Comparison of ENCODE assay signal across 10 cellular contexts in genomic region chr22:36453266-36453607, GRCh38. TPM values are rescaled to one million over a fixed set of nuclear protein-coding genes. Genes with fewer than 3 reads are reported as not detected.
A peak's percentile ranks its signal among the peaks of the same experiment; 100 is the strongest.
DNase-seq lines count a peak whose midpoint lies in the region; ATAC-seq, FAIRE-seq and TF ChIP-seq lines count a peak whose summit lies in the region.
"Had no signal": no experiment of that assay in that cellular context is flagged by ENCODE, and none has a peak within 500 bp of the region (broad histone marks: within the 10 kb centered on the region; RNA-seq: fewer than 3 reads in every experiment).

No MANE protein-coding gene starts in this region.

- no peak overlapping the region for H3K27ac Mint-ChIP-seq in MCF 10A (ENCODE audit: low read depth, unreplicated experiment)

- 82% methylated on average over 1 of the region's 1 CpG for WGBS in liver
- 32 to 50% methylated on average over 1 of the region's 1 CpG for WGBS in transverse colon (ENCODE audit: low coverage in 1 of 2), 2 donors

- FAIRE-seq in urothelium cell line (lab: Jason Lieb, UNC) = no peak
- FAIRE-seq: frontal cortex had no signal

- peaks cover 6% of the 10 kb centered on the region for H3K36me3 Mint-ChIP-seq in MCF 10A (ENCODE audit: insufficient read depth, unreplicated experiment)

- TF ChIP-seq POLR2A in breast epithelium (IDR thresholded peaks at IDR 0.05) = no peak
- no peak for TF ChIP-seq POLR2A in transverse colon (IDR thresholded peaks at IDR 0.05)

- H3K9me2 ChIP-seq in SU-DHL-6 (replicated peaks; ENCODE audit: insufficient read depth, low read length) = no peaks in the 10 kb centered on the region

- H2AFZ ChIP-seq in SU-DHL-6 (ENCODE audit: low read depth, low read length, severe bottlenecking) = no peak overlapping the region

- H3F3A ChIP-seq in SU-DHL-6 (ENCODE audit: insufficient read depth) = peaks cover 44% of the 10 kb centered on the region

- no TSS peak for BruUV-seq in MCF 10A (replicated peaks; lab: Mats Ljungman, UMichigan)

- H3K27me3 Mint-ChIP-seq in MCF 10A (ENCODE audit: insufficient read depth, unreplicated experiment) = no peaks in the 10 kb centered on the region

- H3K36me3 ChIP-seq in breast epithelium (no peaks in the 10 kb centered on the region), SU-DHL-6 (ENCODE audit: low read length) (no peaks in the 10 kb centered on the region), liver (ENCODE audit: control insufficient read depth in 4 of 4, insufficient read depth in 3 of 4, low read depth in 1 of 4, low read length in 3 of 4) (no peaks in the 10 kb centered on the region), transverse colon (no peaks in the 10 kb centered on the region)

- H3K4me3 ChIP-seq in breast epithelium (no peak overlapping the region), SU-DHL-6 (ENCODE audit: insufficient read depth, low read length, poor library complexity, severe bottlenecking) (no peak overlapping the region), liver (ENCODE audit: low read depth in 1 of 3, low read length in 3 of 3) (no peak overlapping the region), transverse colon (no peak overlapping the region)

- DNase-seq in breast epithelium (ENCODE audit: low spot score in 2 of 2) (no peak), MCF 10A (ENCODE audit: unreplicated experiment) (no peak), transverse colon (peak; percentile 51), urothelium cell line (ENCODE audit: low spot score) (no peak)
- DNase-seq: stimulated activated CD4-positive, alpha-beta T cell treated with anti-CD3 and anti-CD28 coated beads, Interleukin-4, amount 100 ng/mL, for 4 hours had no signal

- POLR2A ChIA-PET in MCF 10A (lab: Yijun Ruan, JAX) = interaction anchor here (0.8 kb wide), 1 partner anchor 12 kb away, joined by 3 read pairs; no protein-coding TSS in a partner anchor

- H3K4me3 Mint-ChIP-seq in MCF 10A (ENCODE audit: unreplicated experiment) = no peak overlapping the region

- no peak for TF ChIP-seq EP300 in transverse colon (IDR thresholded peaks at IDR 0.05; ENCODE audit: low read depth)

- intact Hi-C loops in breast epithelium (cut with DNase I; ENCODE audit: low total_unique reads) (no loop called here), MCF 10A (cut with micrococcal nuclease) (no loop called here), transverse colon (cut with DNase I; ENCODE audit: low total_unique reads) (loop anchor here (5.0 kb wide), 1 partner anchor 66 kb away; the partner anchor contains the start of gene MYH9)

- no peaks in the 10 kb centered on the region for H4K20me1 ChIP-seq in SU-DHL-6 (ENCODE audit: low read depth, low read length)

- H3K27me3 ChIP-seq in breast epithelium (no peaks in the 10 kb centered on the region), SU-DHL-6 (ENCODE audit: low read length) (no peaks in the 10 kb centered on the region), liver (ENCODE audit: control insufficient read depth in 4 of 4, insufficient read depth in 4 of 4, low read length in 3 of 4) (no peaks in the 10 kb centered on the region), transverse colon (no peaks in the 10 kb centered on the region)

- TF ChIP-seq RAD21 in liver (IDR thresholded peaks at IDR 0.05) = peak in 1 of 2 donors; percentile 7

- peak overlapping the region; percentile 94 to 98 for H3K27ac ChIP-seq in breast epithelium
- peak overlapping the region; percentile 84 for H3K27ac ChIP-seq in SU-DHL-6 (ENCODE audit: low read depth, low read length)
- H3K27ac ChIP-seq in liver (ENCODE audit: low read depth in 1 of 2, low read length in 2 of 2) = peak overlapping the region in 1 of 2 donors; percentile 78
- H3K27ac ChIP-seq in transverse colon = peak overlapping the region; percentile 98

- in situ Hi-C loops in transverse colon (cut with MboI; ENCODE audit: low pct_ligation_motif_present in 1 of 4, low pct_unique_long_range_greater_than_20kb in 1 of 4, low sequenced_read_pairs in 3 of 4) = loop anchor here in 1 of 4 donors (10.0 kb wide), 1 partner anchor 68 kb away; the partner anchor contains the start of gene MYH9

- no peaks in the 10 kb centered on the region for H3K9me3 ChIP-seq in breast epithelium
- H3K9me3 ChIP-seq in SU-DHL-6 (ENCODE audit: insufficient read depth, low read length) = no peaks in the 10 kb centered on the region
- no peaks in the 10 kb centered on the region for H3K9me3 ChIP-seq in liver (ENCODE audit: control insufficient read depth in 4 of 4, low read length in 3 of 4)
- H3K9me3 ChIP-seq in transverse colon = no peaks in the 10 kb centered on the region

- peak overlapping the region; percentile 72 for H3K4me2 ChIP-seq in SU-DHL-6 (ENCODE audit: low read depth, low read length, poor library complexity, severe bottlenecking)

- no peaks in the 10 kb centered on the region for H3K9me3 Mint-ChIP-seq in MCF 10A (ENCODE audit: unreplicated experiment)

- H3K4me1 ChIP-seq in breast epithelium = peaks cover 7 to 33% of the 10 kb centered on the region in 2 donors
- peaks cover 0 to 15% (median 6%) of the 10 kb centered on the region in 4 donors for H3K4me1 ChIP-seq in liver (ENCODE audit: control insufficient read depth in 4 of 4, insufficient read depth in 4 of 4, low read length in 3 of 4)
- peaks cover 48 to 76% (median 58%) of the 10 kb centered on the region in 4 donors for H3K4me1 ChIP-seq in transverse colon

- CTCF ChIA-PET in MCF 10A (lab: Yijun Ruan, JAX) = interaction anchor here (0.7 kb wide), 1 partner anchor 445 kb away, joined by 4 read pairs; no protein-coding TSS in a partner anchor

- TF ChIP-seq CTCF in breast epithelium (IDR thresholded peaks at IDR 0.05) (no peak), MCF 10A (IDR thresholded peaks at IDR 0.05; ENCODE audit: unreplicated experiment) (no peak), SU-DHL-6 (IDR thresholded peaks at IDR 0.05; ENCODE audit: insufficient read depth, low read length, poor library complexity, severe bottlenecking) (no peak), liver (IDR thresholded peaks at IDR 0.05; ENCODE audit: low read depth, low read length, missing input control) (no peak), transverse colon (IDR thresholded peaks at IDR 0.05) (no peak)

- H3K9ac ChIP-seq in SU-DHL-6 (ENCODE audit: low read length) (peak overlapping the region; percentile 50; the same call in 1 of the 2 replicates), liver (ENCODE audit: low read depth in 1 of 2, low read length in 2 of 2) (peak overlapping the region in 1 of 2 donors; percentile 7)

- H3K4me1 Mint-ChIP-seq in MCF 10A (ENCODE audit: insufficient read depth, unreplicated experiment) = peaks cover 7% of the 10 kb centered on the region

- ATAC-seq in GM21576 (IDR thresholded peaks at IDR 0.05; ENCODE audit: unreplicated experiment) = no peak
- ATAC-seq in HG02852 (IDR thresholded peaks at IDR 0.05; ENCODE audit: unreplicated experiment) = no peak

- H3K79me2 ChIP-seq in SU-DHL-6 (ENCODE audit: insufficient read depth, low read length) = no peaks in the 10 kb centered on the region

TF ChIP-seq in liver, 16 proteins besides CTCF, POLR2A, EP300 and RAD21:
- TF ChIP-seq HNF4A (conservative IDR thresholded peaks at IDR 0.05) (peak in 1 of 2 donors; percentile 6), HNF4G (IDR thresholded peaks at IDR 0.05) (no peak), ZBTB33 (IDR thresholded peaks at IDR 0.05) (no peak), RXRA (IDR thresholded peaks at IDR 0.05) (peak; percentile 22 to 54), SP1 (IDR thresholded peaks at IDR 0.05) (peak; percentile 42), FOXA1 (IDR thresholded peaks at IDR 0.05) (no peak), ATF3 (IDR thresholded peaks at IDR 0.05) (no peak), TAF1 (conservative IDR thresholded peaks at IDR 0.05) (no peak)

RNA-seq across cellular contexts. Expression of gene TXN2, which starts 28.2 kb away (rescaled TPM):
- total RNA-seq in breast epithelium (10 to 100 TPM; 52.3 to 71.1 (median 58.1) TPM), MCF 10A (2022) (61.5 and 83.2 TPM in 2 replicates), liver (10 to 100 TPM; 27.5 to 32.7 TPM), transverse colon (100 to 1,000 TPM in 1 of 4 donors, 10 to 100 TPM in 3; 68.5 to 317 (median 93.3) TPM)
- 100 to 1,000 TPM; 114 to 154 TPM for polyA plus RNA-seq in liver

RNA-seq across cellular contexts. Expression of gene FOXRED2, which starts 53.6 kb away (rescaled TPM):
- total RNA-seq in breast epithelium = 1 to 10 TPM; 4.9 to 9.9 (median 6.1) TPM
- 10.9 and 11.4 TPM in 2 replicates for total RNA-seq in MCF 10A (2022)
- 10 to 100 TPM in 1 of 2 donors, 1 to 10 TPM in 1; 9.0 to 15.0 TPM for total RNA-seq in liver
- 1 to 10 TPM; 5.1 to 5.6 TPM for polyA plus RNA-seq in liver
- 1 to 10 TPM in 2 of 4 donors, under 1 TPM in 2; 0.37 to 3.0 (median 1.5) TPM for total RNA-seq in transverse colon
